ENCODE assay signal across 19 cellular contexts in genomic region chr19:9789066-9789465, GRCh38. TPM values are rescaled to one million over a fixed set of nuclear protein-coding genes. Genes with fewer than 3 reads are reported as not detected.
DNase-seq lines count a peak whose midpoint lies in the region; ATAC-seq lines count a peak whose summit lies in the region.
"Had no signal": no experiment of that assay in that cellular context is flagged by ENCODE, and none has a peak within 500 bp of the region (broad histone marks: within the 10 kb centered on the region; RNA-seq: fewer than 3 reads in every experiment).

No MANE protein-coding gene starts in this region.

- H3K36me3 ChIP-seq in urinary bladder (ENCODE audit: insufficient read depth) = no peaks in the 10 kb centered on the region
- H3K36me3 ChIP-seq: right lobe of liver, thoracic aorta had no signal

- H3K4me1 Mint-ChIP-seq in T-helper 1 cell treated with Interleukin-12 subunit alpha and Interleukin-12 subunit beta and Interleukin-4 antibody, amounts not matched to agents 30 μg/mL and 1 μg/mL, for 36 hours (ENCODE audit: low read depth) = peaks cover 28% of the 10 kb centered on the region
- peaks cover 24% of the 10 kb centered on the region for H3K4me1 Mint-ChIP-seq in memory B cell

- no peaks in the 10 kb centered on the region for H3K27me3 Mint-ChIP-seq in T-helper 1 cell treated with Interleukin-12 subunit alpha and Interleukin-12 subunit beta and Interleukin-4 antibody, amounts not matched to agents 30 μg/mL and 1 μg/mL, for 36 hours (ENCODE audit: low read depth)
- H3K27me3 Mint-ChIP-seq in memory B cell = no peaks in the 10 kb centered on the region
- H3K27me3 Mint-ChIP-seq: activated naive CD8-positive, alpha-beta T cell treated with anti-CD3 and anti-CD28 coated beads, Interleukin-2, amount 50 U/mL, for 24 hours; central memory CD8-positive, alpha-beta T cell had no signal

- no peak for ATAC-seq in memory B cell (ENCODE audit: low read depth)
- ATAC-seq: activated naive CD8-positive, alpha-beta T cell treated with anti-CD3 and anti-CD28 coated beads, Interleukin-2, amount 50 U/mL, for 24 hours; activated T-cell treated with anti-CD3 and anti-CD28 coated beads, Interleukin-2, amount 50 U/mL, for 4 hours; Panc1; right lobe of liver had no signal

- H3K9me3 Mint-ChIP-seq in T-helper 1 cell treated with Interleukin-12 subunit alpha and Interleukin-12 subunit beta and Interleukin-4 antibody, amounts not matched to agents 30 μg/mL and 1 μg/mL, for 36 hours = peaks cover 4% of the 10 kb centered on the region
- H3K9me3 Mint-ChIP-seq in memory B cell = peaks cover 2% of the 10 kb centered on the region
- H3K9me3 Mint-ChIP-seq: activated naive CD8-positive, alpha-beta T cell treated with anti-CD3 and anti-CD28 coated beads, Interleukin-2, amount 50 U/mL, for 24 hours; activated T-cell treated with anti-CD3 and anti-CD28 coated beads, Interleukin-2, amount 50 U/mL, for 4 hours; central memory CD8-positive, alpha-beta T cell had no signal

- no peak for DNase-seq in T-helper 1 cell
- no peak for DNase-seq in memory B cell (ENCODE audit: low spot score in 2 of 2)
- DNase-seq in amygdala (lab: John Stamatoyannopoulos, UW) = no peak
- no peak for DNase-seq in D341Med (ENCODE audit: low spot score)
- DNase-seq: activated naive CD8-positive, alpha-beta T cell treated with anti-CD3 and anti-CD28 coated beads, Interleukin-2, amount 50 U/mL, for 24 hours; activated T-cell treated with anti-CD3 and anti-CD28 coated beads, Interleukin-2, amount 50 U/mL, for 4 hours; C1 segment of cervical spinal cord; NCI-H1092 treated with DMSO at 0.1 percent for 48 hours; NCI-H2171; NCI-H774 had no signal

- H3K4me3 Mint-ChIP-seq in T-helper 1 cell treated with Interleukin-12 subunit alpha and Interleukin-12 subunit beta and Interleukin-4 antibody, amounts not matched to agents 30 μg/mL and 1 μg/mL, for 36 hours = peak overlapping the region; percentile 22
- peak overlapping the region; percentile 3 for H3K4me3 Mint-ChIP-seq in memory B cell
- H3K4me3 Mint-ChIP-seq: activated naive CD8-positive, alpha-beta T cell treated with anti-CD3 and anti-CD28 coated beads, Interleukin-2, amount 50 U/mL, for 24 hours; activated T-cell treated with anti-CD3 and anti-CD28 coated beads, Interleukin-2, amount 50 U/mL, for 4 hours; central memory CD8-positive, alpha-beta T cell had no signal

- no peak overlapping the region for H3K4me3 ChIP-seq in urinary bladder (ENCODE audit: low read depth, low read length)
- H3K4me3 ChIP-seq: lung, right lobe of liver, thoracic aorta had no signal

- H3K27ac Mint-ChIP-seq in T-helper 1 cell treated with Interleukin-12 subunit alpha and Interleukin-12 subunit beta and Interleukin-4 antibody, amounts not matched to agents 30 μg/mL and 1 μg/mL, for 36 hours = no peak overlapping the region
- no peak overlapping the region for H3K27ac Mint-ChIP-seq in memory B cell
- H3K27ac Mint-ChIP-seq: activated naive CD8-positive, alpha-beta T cell treated with anti-CD3 and anti-CD28 coated beads, Interleukin-2, amount 50 U/mL, for 24 hours had no signal

- WGBS in urinary bladder = 46% methylated on average over 11 of the region's 11 CpGs

- no peaks in the 10 kb centered on the region for H3K4me1 ChIP-seq in urinary bladder (ENCODE audit: insufficient read depth)

- peak overlapping the region; percentile 86 for H3K27ac ChIP-seq in urinary bladder (ENCODE audit: low read depth)
- H3K27ac ChIP-seq: 22Rv1, KMS-11, right lobe of liver had no signal

- H3K36me3 Mint-ChIP-seq in T-helper 1 cell treated with Interleukin-12 subunit alpha and Interleukin-12 subunit beta and Interleukin-4 antibody, amounts not matched to agents 30 μg/mL and 1 μg/mL, for 36 hours (ENCODE audit: low read depth) = peaks cover 5% of the 10 kb centered on the region
- H3K36me3 Mint-ChIP-seq in memory B cell = no peaks in the 10 kb centered on the region

RNA-seq across cellular contexts. Expression of gene ZNF846, which starts 20.5 kb away (rescaled TPM):
- 73.6 TPM for total RNA-seq in urinary bladder
- 18.0 TPM for polyA plus RNA-seq in urinary bladder

RNA-seq across cellular contexts. Expression of gene FBXL12, which starts 29.8 kb away (rescaled TPM):
- total RNA-seq in urinary bladder = 16.1 TPM
- 37.5 TPM for polyA plus RNA-seq in urinary bladder

RNA-seq across cellular contexts. Expression of gene UBL5, which starts 38.7 kb away (rescaled TPM):
- 92.0 TPM for total RNA-seq in urinary bladder
- 436 TPM for polyA plus RNA-seq in urinary bladder

RNA-seq across cellular contexts. Expression of gene PIN1, which starts 46.1 kb away (rescaled TPM):
- 42.3 TPM for total RNA-seq in urinary bladder
- 160 TPM for polyA plus RNA-seq in urinary bladder
